ENCODE assay signal across 1 cellular context in the genomic region with DNA sequence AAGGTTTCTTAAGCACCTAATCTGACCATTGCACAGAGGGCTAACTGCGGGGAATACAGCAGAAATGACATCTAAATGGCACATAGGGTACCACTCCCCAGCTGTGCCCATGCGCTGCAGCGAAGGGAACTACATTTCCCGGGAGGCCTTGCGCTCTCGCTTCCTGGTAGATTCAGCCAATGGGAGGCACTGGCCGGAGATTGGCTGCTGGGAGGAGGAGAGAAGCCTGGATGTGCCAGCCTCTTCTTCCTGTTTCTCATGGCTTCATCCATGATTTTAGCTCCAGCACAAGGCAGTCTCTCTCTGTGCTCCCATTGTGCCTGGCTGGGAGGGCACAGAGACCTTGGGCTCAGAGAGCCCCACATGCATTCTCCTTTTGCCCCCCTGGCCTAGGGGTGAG.
TF ChIP-seq lines count a peak whose summit lies in the region.

No MANE protein-coding gene starts in this region.

TF ChIP-seq in HCT116, 20 proteins besides CTCF, POLR2A, EP300 and RAD21 (continued from another document):
- TF ChIP-seq, protein P1, sequence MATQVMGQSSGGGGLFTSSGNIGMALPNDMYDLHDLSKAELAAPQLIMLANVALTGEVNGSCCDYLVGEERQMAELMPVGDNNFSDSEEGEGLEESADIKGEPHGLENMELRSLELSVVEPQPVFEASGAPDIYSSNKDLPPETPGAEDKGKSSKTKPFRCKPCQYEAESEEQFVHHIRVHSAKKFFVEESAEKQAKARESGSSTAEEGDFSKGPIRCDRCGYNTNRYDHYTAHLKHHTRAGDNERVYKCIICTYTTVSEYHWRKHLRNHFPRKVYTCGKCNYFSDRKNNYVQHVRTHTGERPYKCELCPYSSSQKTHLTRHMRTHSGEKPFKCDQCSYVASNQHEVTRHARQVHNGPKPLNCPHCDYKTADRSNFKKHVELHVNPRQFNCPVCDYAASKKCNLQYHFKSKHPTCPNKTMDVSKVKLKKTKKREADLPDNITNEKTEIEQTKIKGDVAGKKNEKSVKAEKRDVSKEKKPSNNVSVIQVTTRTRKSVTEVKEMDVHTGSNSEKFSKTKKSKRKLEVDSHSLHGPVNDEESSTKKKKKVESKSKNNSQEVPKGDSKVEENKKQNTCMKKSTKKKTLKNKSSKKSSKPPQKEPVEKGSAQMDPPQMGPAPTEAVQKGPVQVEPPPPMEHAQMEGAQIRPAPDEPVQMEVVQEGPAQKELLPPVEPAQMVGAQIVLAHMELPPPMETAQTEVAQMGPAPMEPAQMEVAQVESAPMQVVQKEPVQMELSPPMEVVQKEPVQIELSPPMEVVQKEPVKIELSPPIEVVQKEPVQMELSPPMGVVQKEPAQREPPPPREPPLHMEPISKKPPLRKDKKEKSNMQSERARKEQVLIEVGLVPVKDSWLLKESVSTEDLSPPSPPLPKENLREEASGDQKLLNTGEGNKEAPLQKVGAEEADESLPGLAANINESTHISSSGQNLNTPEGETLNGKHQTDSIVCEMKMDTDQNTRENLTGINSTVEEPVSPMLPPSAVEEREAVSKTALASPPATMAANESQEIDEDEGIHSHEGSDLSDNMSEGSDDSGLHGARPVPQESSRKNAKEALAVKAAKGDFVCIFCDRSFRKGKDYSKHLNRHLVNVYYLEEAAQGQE (IDR thresholded peaks at IDR 0.05; ENCODE audit: low read depth) = no peak
- TF ChIP-seq ZNF274 (IDR thresholded peaks at IDR 0.05; ENCODE audit: low read depth, low read length) = no peak
- peak; percentile 95 for TF ChIP-seq ELF1 (IDR thresholded peaks at IDR 0.05; ENCODE audit: borderline replicate concordance, low read depth)
- TF ChIP-seq CBX3 (IDR thresholded peaks at IDR 0.05; ENCODE audit: low read depth) = no peak
